ENCODE assay signal across 19 cellular contexts in genomic region chr6:5155901-5156300, GRCh38.
"Had no signal": no experiment of that assay in that cellular context is flagged by ENCODE, and none has a peak within 500 bp of the region (broad histone marks: within the 10 kb centered on the region; RNA-seq: fewer than 3 reads in every experiment).

No MANE protein-coding gene starts in this region.

- ATAC-seq: lower lobe of right lung; natural killer cell treated with Interleukin-12 subunit alpha and Interleukin-12 subunit beta and Interleukin-15 and Interleukin-18, amount 100 ng/mL, for 72 hours; pancreas; right cardiac atrium; stimulated activated naive CD8-positive, alpha-beta T cell treated with anti-CD3 and anti-CD28 coated beads, Interleukin-15, Interleukin-2, amounts not matched to agents 100 U/mL and 50 U/mL, for 24 hours had no signal

- H3K36me3 Mint-ChIP-seq: memory B cell; mesothelial cell of epicardium; natural killer cell treated with Interleukin-12 subunit alpha and Interleukin-12 subunit beta and Interleukin-15 and Interleukin-18, amount 100 ng/mL, for 72 hours; neural progenitor cell had no signal

- FAIRE-seq: kidney, pancreas had no signal

- H3K27me3 Mint-ChIP-seq: memory B cell; natural killer cell treated with Interleukin-12 subunit alpha and Interleukin-12 subunit beta and Interleukin-15 and Interleukin-18, amount 100 ng/mL, for 72 hours; progenitor cell of endocrine pancreas had no signal

- H3K4me3 Mint-ChIP-seq: memory B cell; mesothelial cell of epicardium; natural killer cell treated with Interleukin-12 subunit alpha and Interleukin-12 subunit beta and Interleukin-15 and Interleukin-18, amount 100 ng/mL, for 72 hours; neural progenitor cell had no signal

- DNase-seq: cortex of kidney; esophagus squamous epithelium; foreskin melanocyte; head of caudate nucleus; kidney; left cardiac atrium; left ventricle myocardium inferior; lower lobe of right lung; occipital lobe; pancreas; right cardiac atrium; stimulated activated CD4-positive, alpha-beta T cell treated with anti-CD3 and anti-CD28 coated beads, Interleukin-2, amount 100 ng/mL, for 48 hours; stimulated activated naive CD8-positive, alpha-beta T cell treated with anti-CD3 and anti-CD28 coated beads, Interleukin-15, Interleukin-2, amounts not matched to agents 100 U/mL and 50 U/mL, for 24 hours; testis had no signal

- H3K9me3 Mint-ChIP-seq: memory B cell; mesothelial cell of epicardium; natural killer cell treated with Interleukin-12 subunit alpha and Interleukin-12 subunit beta and Interleukin-15 and Interleukin-18, amount 100 ng/mL, for 72 hours; neural progenitor cell had no signal

- H3K27ac Mint-ChIP-seq: memory B cell; mesothelial cell of epicardium; natural killer cell treated with Interleukin-12 subunit alpha and Interleukin-12 subunit beta and Interleukin-15 and Interleukin-18, amount 100 ng/mL, for 72 hours; progenitor cell of endocrine pancreas had no signal
